In genomic region chr11:61480936-61481335, GRCh38 we compare ENCODE assay signal across 1 cellular context.
TF ChIP-seq lines count a peak whose summit lies in the region.

No MANE protein-coding gene starts in this region.

TF ChIP-seq in H1, 55 proteins besides CTCF, POLR2A, EP300 and RAD21:
- TF ChIP-seq JUN (IDR thresholded peaks at IDR 0.05; ENCODE audit: low read depth, low read length) (no peak), SRF (IDR thresholded peaks at IDR 0.05; ENCODE audit: low read depth, low read length) (peak; percentile 32; the same call in 1 of the 2 replicates), SIN3A (conservative IDR thresholded peaks at IDR 0.05 in 1 of 2, IDR thresholded peaks at IDR 0.05 in 1 of 2; ENCODE audit: low read depth in 1 of 2, low read length in 2 of 2) (peak; percentile 91 to 96; a peak in 3 of 4 replicates)
TF ChIP-seq in H1: peak in this region for 2.
